12 cellular contexts compared by ENCODE assay signal in genomic region chr18:9380571-9381390, GRCh38. TPM values are rescaled to one million over a fixed set of nuclear protein-coding genes. Genes with fewer than 3 reads are reported as not detected.
A peak's percentile ranks its signal among the peaks of the same experiment; 100 is the strongest.
DNase-seq lines count a peak whose midpoint lies in the region; FAIRE-seq and TF ChIP-seq lines count a peak whose summit lies in the region.
"Had no signal": no experiment of that assay in that cellular context is flagged by ENCODE, and none has a peak within 500 bp of the region (broad histone marks: within the 10 kb centered on the region; RNA-seq: fewer than 3 reads in every experiment).

No MANE protein-coding gene starts in this region.

- CTCF ChIA-PET in H1 (lab: Charles Lee; ENCODE audit: partially characterized antibody) = interaction anchor here (0.8 to 1.5 kb wide), 4 partner anchors 12 to 136 kb away, joined by 3 to 5 read pairs (median 4); no protein-coding TSS in a partner anchor

- H4K8ac ChIP-seq in H1 (ENCODE audit: extremely low read depth, insufficient read depth, low read length) = no peak overlapping the region

- no peak overlapping the region for H3K23ac ChIP-seq in H1 (ENCODE audit: insufficient read length)

- H3K4me3 ChIP-seq in H1 (ENCODE audit: extremely low read depth in 1 of 4, insufficient read depth in 2 of 4, low read depth in 3 of 4, low read length in 4 of 4) = peak overlapping the region in 1 of 4 experiments; percentile 26; a peak in 1 of 8 replicates
- H3K4me3 ChIP-seq in rectal smooth muscle tissue (ENCODE audit: low read length) = no peak overlapping the region
- H3K4me3 ChIP-seq in coronary artery = no peak overlapping the region
- H3K4me3 ChIP-seq: adrenal gland had no signal

- H4K91ac ChIP-seq in H1 (replicated peaks; ENCODE audit: insufficient read length, low read length) = no peak overlapping the region

- H4K5ac ChIP-seq in H1 (ENCODE audit: insufficient read length, low read depth, low read length) = peak overlapping the region; percentile 85

- no peak overlapping the region for H3K27ac Mint-ChIP-seq in endothelial cell (ENCODE audit: unreplicated experiment)

- H3K79me2 ChIP-seq in H1 (ENCODE audit: control insufficient read depth in 1 of 2, insufficient read depth in 2 of 2, low read length in 2 of 2) = no peaks in the 10 kb centered on the region

- TF ChIP-seq CTCF in H1 (IDR thresholded peaks at IDR 0.05; ENCODE audit: control extremely low read depth in 1 of 3, insufficient read depth in 1 of 3, low read depth in 1 of 3, low read length in 3 of 3) = no peak
- no peak for TF ChIP-seq CTCF in endothelial cell (IDR thresholded peaks at IDR 0.05; ENCODE audit: unreplicated experiment)
- TF ChIP-seq CTCF in coronary artery (IDR thresholded peaks at IDR 0.05) = no peak

- H3K56ac ChIP-seq in H1 (replicated peaks; ENCODE audit: insufficient read length, low read depth, low read length) = no peak overlapping the region

- H3K9ac ChIP-seq in H1 (replicated peaks in 1 of 4; ENCODE audit: extremely low read depth in 1 of 4, low read depth in 3 of 4, low read length in 3 of 4) (no peak overlapping the region), rectal smooth muscle tissue (ENCODE audit: low read length) (no peak overlapping the region)

- in situ Hi-C loops in ACHN (cut with HindIII; ENCODE audit: low pct_ligation_motif_present, low pct_unique_long_range_greater_than_20kb, low sequenced_read_pairs) = no loop called here

- H3K36me3 ChIP-seq in H1 (ENCODE audit: control insufficient read depth in 2 of 4, insufficient read depth in 4 of 4, low read length in 3 of 4) = no peaks in the 10 kb centered on the region
- H3K36me3 ChIP-seq in rectal smooth muscle tissue (ENCODE audit: control insufficient read depth, insufficient read depth, low read length) = no peaks in the 10 kb centered on the region
- H3K36me3 ChIP-seq: adrenal gland had no signal

- DNase-seq in GM04504 (ENCODE audit: low read depth) (peak; percentile 55), NCI-H2171 treated with DMSO at 0.1 percent for 48 hours (lab: John Stamatoyannopoulos, UW) (peak; percentile 94), H1 (ENCODE audit: low read depth in 1 of 2, low spot score in 2 of 2) (no peak), 8988T (no peak), endothelial cell (ENCODE audit: low spot score) (no peak), coronary artery (ENCODE audit: low spot score) (no peak), ACHN (no peak)
- DNase-seq: adrenal gland, left ventricle myocardium superior, NCI-H1048, Right ventricle myocardium superior had no signal

- H3K79me1 ChIP-seq in H1 (ENCODE audit: low read depth, low read length) = no peaks in the 10 kb centered on the region

- no peak overlapping the region for H2BK120ac ChIP-seq in H1 (replicated peaks; ENCODE audit: low read depth, low read length)

- H3K27me3 ChIP-seq in H1 (replicated peaks in 1 of 4; ENCODE audit: control insufficient read depth in 3 of 4, extremely low read depth in 1 of 4, insufficient read depth in 3 of 4, low read length in 3 of 4) (no peaks in the 10 kb centered on the region), rectal smooth muscle tissue (ENCODE audit: control insufficient read depth, insufficient read depth, low read length) (no peaks in the 10 kb centered on the region)
- H3K27me3 ChIP-seq: adrenal gland had no signal

- peaks cover 0 to 7% (median 1%) of the 10 kb centered on the region in 4 experiments; a peak in 2 of 7 replicates for H3K4me1 ChIP-seq in H1 (replicated peaks in 1 of 4; ENCODE audit: control insufficient read depth in 3 of 4, insufficient read depth in 4 of 4, low read length in 3 of 4)
- H3K4me1 ChIP-seq in rectal smooth muscle tissue (ENCODE audit: control insufficient read depth, insufficient read depth, low read length) = peaks cover 7% of the 10 kb centered on the region
- H3K4me1 ChIP-seq: adrenal gland had no signal

- no peak overlapping the region for H2BK15ac ChIP-seq in H1 (ENCODE audit: low read length)

- POLR2A ChIA-PET in H1 (lab: Charles Lee; ENCODE audit: partially characterized antibody) = no interaction called here

- H2BK20ac ChIP-seq in H1 (ENCODE audit: low read length) = no peak overlapping the region

- no peak overlapping the region for H2BK12ac ChIP-seq in H1 (ENCODE audit: low read depth, low read length)

- no peak overlapping the region for H3K4me3 Mint-ChIP-seq in endothelial cell (ENCODE audit: unreplicated experiment)

- H3K23me2 ChIP-seq in H1 (ENCODE audit: low read depth, low read length) = no peaks in the 10 kb centered on the region

- 34% methylated on average over 4 of the region's 4 CpGs; no CpG with 5 or more reads in 1 of the 2 experiments for WGBS in H1 (ENCODE audit: extremely low coverage in 1 of 2, insufficient coverage in 1 of 2, insufficient read length in 1 of 2, insufficient replicate concordance in 2 of 2, low coverage in 1 of 2, low lambda C conversion rate in 2 of 2, missing lambda C conversion rate in 1 of 2), 2 experiments

- no peak for TF ChIP-seq POLR2A in H1 (IDR thresholded peaks at IDR 0.05; ENCODE audit: control extremely low read depth in 1 of 2, low read depth in 2 of 2, low read length in 2 of 2)

- no peaks in the 10 kb centered on the region for H3K27me3 Mint-ChIP-seq in endothelial cell (ENCODE audit: unreplicated experiment)

- H3K4ac ChIP-seq in H1 (replicated peaks; ENCODE audit: insufficient read length, low read depth, low read length) = no peak overlapping the region

- no peak for FAIRE-seq in H1 (lab: Jason Lieb, UNC)

- H3K27ac ChIP-seq in H1 (ENCODE audit: low read depth, low read length) (no peak overlapping the region), rectal smooth muscle tissue (ENCODE audit: low read depth, low read length) (peak overlapping the region; percentile 38), coronary artery (no peak overlapping the region)
- H3K27ac ChIP-seq: adrenal gland had no signal

- no peak overlapping the region for H3K14ac ChIP-seq in H1 (ENCODE audit: insufficient read length)

- peak overlapping the region in 1 of 2 experiments; percentile 54; a peak in 3 of 4 replicates for H3K4me2 ChIP-seq in H1 (ENCODE audit: insufficient read depth in 1 of 2, low read depth in 2 of 2, low read length in 2 of 2)

- no peaks in the 10 kb centered on the region for H4K20me1 ChIP-seq in H1 (replicated peaks in 1 of 2; ENCODE audit: control insufficient read depth in 1 of 2, insufficient read depth in 2 of 2, low read length in 2 of 2)

- no peak overlapping the region for H2AK5ac ChIP-seq in H1 (ENCODE audit: low read depth, low read length)

- no peak overlapping the region for H2AFZ ChIP-seq in H1 (ENCODE audit: low read length)

- no peaks in the 10 kb centered on the region; a peak in 1 of 4 replicates for H3K9me3 ChIP-seq in H1 (ENCODE audit: insufficient read depth in 2 of 2, low read depth in 1 of 2, low read length in 1 of 2)
- H3K9me3 ChIP-seq: adrenal gland had no signal

- no peak overlapping the region; the same call in 1 of the 2 replicates for H3K18ac ChIP-seq in H1 (ENCODE audit: extremely low read depth, low read length)

- no peak overlapping the region for H2BK5ac ChIP-seq in H1 (ENCODE audit: low read depth, low read length)

- no peak for TF ChIP-seq EP300 in H1 (IDR thresholded peaks at IDR 0.05; ENCODE audit: borderline replicate concordance in 1 of 2, low read depth in 2 of 2, low read length in 2 of 2)

- no peaks in the 10 kb centered on the region for H3K36me3 Mint-ChIP-seq in endothelial cell (ENCODE audit: low read depth, unreplicated experiment)

- no peak for TF ChIP-seq RAD21 in H1 (IDR thresholded peaks at IDR 0.05 in 1 of 2, conservative IDR thresholded peaks at IDR 0.05 in 1 of 2; ENCODE audit: low read depth in 2 of 2, low read length in 2 of 2)

- H3K9me3 Mint-ChIP-seq in endothelial cell (ENCODE audit: unreplicated experiment) = no peaks in the 10 kb centered on the region

- H3K4me1 Mint-ChIP-seq in endothelial cell (ENCODE audit: unreplicated experiment) = peaks cover 5% of the 10 kb centered on the region

TF ChIP-seq in H1, 55 proteins besides CTCF, POLR2A, EP300 and RAD21:
- TF ChIP-seq HDAC2 (IDR thresholded peaks at IDR 0.05; ENCODE audit: borderline replicate concordance in 1 of 2, low read depth in 2 of 2, low read length in 2 of 2) (no peak), SIX5 (IDR thresholded peaks at IDR 0.05; ENCODE audit: low read depth, low read length) (no peak), JUN (IDR thresholded peaks at IDR 0.05; ENCODE audit: low read depth, low read length) (no peak), RNF2 (IDR thresholded peaks at IDR 0.05; ENCODE audit: borderline replicate concordance, low read depth, low read length, missing control alignments, poor library complexity, severe bottlenecking) (no peak), CBX8 (IDR thresholded peaks at IDR 0.05; ENCODE audit: borderline replicate concordance, low read depth, low read length) (no peak)
TF ChIP-seq in H1: peak in this region for 0.

RNA-seq across cellular contexts. Expression of gene TWSG1, which starts 46.2 kb away (rescaled TPM):
- total RNA-seq in H1 (2021; fragmentation: NEBNext Ultra II Directional; extraction: Animal tissue kit (Norgen Biotek cat#: 25700)) = 19.1 and 19.8 TPM in 2 replicates
- 11.8 TPM in 2 replicates for polyA plus RNA-seq in H1 (2011; rRNA removed)
- polyA plus RNA-seq in H1 (2011; cell fraction: cytosol; rRNA removed) = 10.6 TPM
- 13.8 TPM for polyA plus RNA-seq in H1 (2011; cell fraction: nucleus; rRNA removed)
- polyA plus RNA-seq in H1 (2012, experiment 1 of 2) = 15.5 to 24.9 TPM (median 20.0 TPM) in 4 replicates
- 1.2 TPM for polyA plus RNA-seq in H1 (2012, experiment 2 of 2)
- polyA plus RNA-seq in H1 (2013, experiment 1 of 2) = 13.9 TPM
- polyA plus RNA-seq in H1 (2013, experiment 2 of 2) = 15.6 TPM
- 40.6 and 49.2 TPM in 2 replicates for polyA minus RNA-seq in H1 (2011; rRNA and poly(A)+ RNA removed)
- polyA minus RNA-seq in H1 (2011; cell fraction: cytosol; rRNA and poly(A)+ RNA removed) = 11.2 TPM
- 21.1 TPM for polyA minus RNA-seq in H1 (2011; cell fraction: nucleus; rRNA and poly(A)+ RNA removed)
- total RNA-seq in endothelial cell (ENCODE audit: unreplicated experiment) = 20.0 TPM

Comparison
In these comparisons a context has a peak if more than half of its experiments do, and no peak if none do; other contexts are left out.
1. DNase-seq: peak in GM04504 (single experiment) and NCI-H2171 treated with DMSO at 0.1 percent for 48 hours (single experiment); none in H1 (0 of 2), 8988T (single experiment), endothelial cell (single experiment), coronary artery (single experiment) and ACHN (single experiment).